Comparison of ENCODE assay signal across 18 cellular contexts in genomic region chr3:187801152-187801551, GRCh38. TPM values are rescaled to one million over a fixed set of nuclear protein-coding genes. Genes with fewer than 3 reads are reported as not detected.
A peak's percentile ranks its signal among the peaks of the same experiment; 100 is the strongest.
DNase-seq lines count a peak whose midpoint lies in the region; ATAC-seq and TF ChIP-seq lines count a peak whose summit lies in the region.
"Had no signal": no experiment of that assay in that cellular context is flagged by ENCODE, and none has a peak within 500 bp of the region (broad histone marks: within the 10 kb centered on the region; RNA-seq: fewer than 3 reads in every experiment).

No MANE protein-coding gene starts in this region.

- peak overlapping the region; percentile 21 for H3K4me2 ChIP-seq in Loucy (ENCODE audit: low read depth, low read length, poor library complexity, severe bottlenecking)

- peaks cover 85% of the 10 kb centered on the region for H3K4me1 Mint-ChIP-seq in activated T-cell treated with anti-CD3 and anti-CD28 coated beads, Interleukin-2, amount 50 U/mL, for 24 hours (ENCODE audit: low read depth)

- POLR2A ChIA-PET in A673 (lab: Charles Lee; ENCODE audit: low non-redundant PET): no interaction called here

- H3K9me2 ChIP-seq in Loucy (replicated peaks; ENCODE audit: low read depth, low read length): no peaks in the 10 kb centered on the region

- no peaks in the 10 kb centered on the region for H3K27me3 Mint-ChIP-seq in activated T-cell treated with anti-CD3 and anti-CD28 coated beads, Interleukin-2, amount 50 U/mL, for 24 hours

- H3K9me3 Mint-ChIP-seq in activated T-cell treated with anti-CD3 and anti-CD28 coated beads, Interleukin-2, amount 50 U/mL, for 24 hours: peaks cover 16% of the 10 kb centered on the region
- peaks cover 13 to 22% of the 10 kb centered on the region in 2 donors for H3K9me3 Mint-ChIP-seq in activated naive CD4-positive, alpha-beta T cell treated with anti-CD3 and anti-CD28 coated beads, Interleukin-2, amount 50 U/mL, for 72 hours

- no peaks in the 10 kb centered on the region for H3K27me3 ChIP-seq in Loucy (ENCODE audit: insufficient read depth, low read length, poor library complexity, severe bottlenecking)
- H3K27me3 ChIP-seq in A673 (replicated peaks; ENCODE audit: insufficient read depth, low read depth, low read length, poor library complexity): no peaks in the 10 kb centered on the region

- no peaks in the 10 kb centered on the region for H3K79me2 ChIP-seq in Loucy (ENCODE audit: insufficient read depth, low read length)

- H3K27ac ChIP-seq in A673 (ENCODE audit: low read depth, low read length, poor library complexity, severe bottlenecking): no peak overlapping the region

- H3K9me3 ChIP-seq in Loucy (ENCODE audit: insufficient read depth, low read depth, low read length): no peaks in the 10 kb centered on the region
- no peaks in the 10 kb centered on the region for H3K9me3 ChIP-seq in A673 (ENCODE audit: low read depth, low read length, poor library complexity, severe bottlenecking)

- ATAC-seq in activated naive CD4-positive, alpha-beta T cell treated with anti-CD3 and anti-CD28 coated beads, Interleukin-2, amount 50 U/mL, for 72 hours: no peak
- peak; percentile 51 for ATAC-seq in sciatic nerve

- H3K4me3 ChIP-seq in Loucy (ENCODE audit: low read length, poor library complexity, severe bottlenecking) (no peak overlapping the region), A673 (ENCODE audit: low read depth, low read length, poor library complexity, severe bottlenecking) (no peak overlapping the region)

- no peak for TF ChIP-seq CTCF in Loucy (conservative IDR thresholded peaks at IDR 0.05; ENCODE audit: low read length)
- TF ChIP-seq CTCF in A673 (conservative IDR thresholded peaks at IDR 0.05; ENCODE audit: low read depth, low read length): no peak

- CTCF ChIA-PET in A673 (lab: Charles Lee): no interaction called here

- H3K4me1 ChIP-seq in Loucy (ENCODE audit: insufficient read depth, low read length, poor library complexity, severe bottlenecking) (peaks cover 48% of the 10 kb centered on the region), A673 (ENCODE audit: insufficient read depth, low read length, poor library complexity, severe bottlenecking) (no peaks in the 10 kb centered on the region)

- H4K20me1 ChIP-seq in Loucy (ENCODE audit: insufficient read depth, low read length, poor library complexity, severe bottlenecking): no peaks in the 10 kb centered on the region

- DNase-seq in activated T-cell treated with anti-CD3 and anti-CD28 coated beads, Interleukin-2, amount 50 U/mL, for 24 hours: no peak
- no peak for DNase-seq in activated T-cell treated with anti-CD3 and anti-CD28 coated beads, Interleukin-2, amount 50 U/mL, for 1 hour
- no peak for DNase-seq in activated naive CD4-positive, alpha-beta T cell treated with anti-CD3 and anti-CD28 coated beads, Interleukin-2, amount 50 U/mL, for 72 hours (ENCODE audit: low spot score in 2 of 2)
- DNase-seq in sciatic nerve (ENCODE audit: low spot score): no peak
- DNase-seq in A673 (ENCODE audit: low spot score): no peak
- no peak for DNase-seq in SW480 (ENCODE audit: low spot score)
- DNase-seq: ACHN, DMS153, EL, GOT3, IMR-90, Kasumi-1, NCI-H1417, NCI-H1930, NCI-H524 treated with DMSO at 0.1 percent for 48 hours, RPMI8226 had no signal

- H3K36me3 Mint-ChIP-seq in activated T-cell treated with anti-CD3 and anti-CD28 coated beads, Interleukin-2, amount 50 U/mL, for 24 hours (ENCODE audit: low read depth): peaks cover 13% of the 10 kb centered on the region
- peaks cover 7 to 51% of the 10 kb centered on the region in 2 donors for H3K36me3 Mint-ChIP-seq in activated naive CD4-positive, alpha-beta T cell treated with anti-CD3 and anti-CD28 coated beads, Interleukin-2, amount 50 U/mL, for 72 hours

- intact Hi-C loops in sciatic nerve (cut with DNase I): no loop called here
- intact Hi-C loops in A673 (cut with micrococcal nuclease; ENCODE audit: unreplicated experiment): no loop called here

- peak overlapping the region; percentile 6; the same call in 1 of the 2 replicates for H2AFZ ChIP-seq in Loucy (ENCODE audit: low read length)

- H3F3A ChIP-seq in Loucy (ENCODE audit: low read depth): no peaks in the 10 kb centered on the region

- no TSS peak for BruUV-seq in A673 (replicated peaks; lab: Mats Ljungman, UMichigan)

- H3K4me3 Mint-ChIP-seq in activated T-cell treated with anti-CD3 and anti-CD28 coated beads, Interleukin-2, amount 50 U/mL, for 24 hours: peak overlapping the region; percentile 58
- H3K4me3 Mint-ChIP-seq: B cell had no signal

- no peak overlapping the region for H3K9ac ChIP-seq in Loucy (ENCODE audit: low read depth, low read length, poor library complexity, severe bottlenecking)

- no peaks in the 10 kb centered on the region for H3K36me3 ChIP-seq in Loucy (ENCODE audit: insufficient read depth, low read length)
- H3K36me3 ChIP-seq in A673 (ENCODE audit: insufficient read depth, low read length, poor library complexity, severe bottlenecking): no peaks in the 10 kb centered on the region

- H3K27ac Mint-ChIP-seq in activated T-cell treated with anti-CD3 and anti-CD28 coated beads, Interleukin-2, amount 50 U/mL, for 24 hours: peak overlapping the region; percentile 99
- H3K27ac Mint-ChIP-seq in activated naive CD4-positive, alpha-beta T cell treated with anti-CD3 and anti-CD28 coated beads, Interleukin-2, amount 50 U/mL, for 72 hours: peak overlapping the region; percentile 79 to 95
- H3K27ac Mint-ChIP-seq: B cell had no signal

RNA-seq across cellular contexts. Expression of gene BCL6, which starts 55.9 kb away (rescaled TPM):
- 100 to 1,000 TPM; 103 to 114 TPM for total RNA-seq in activated naive CD4-positive, alpha-beta T cell treated with anti-CD3 and anti-CD28 coated beads, Interleukin-2, amount 50 U/mL, for 72 hours
- total RNA-seq in sciatic nerve (188 TPM), A673 (2021) (30.3 and 31.7 TPM in 2 replicates)
